Comparison of ENCODE assay signal across 9 cellular contexts in the genomic region with DNA sequence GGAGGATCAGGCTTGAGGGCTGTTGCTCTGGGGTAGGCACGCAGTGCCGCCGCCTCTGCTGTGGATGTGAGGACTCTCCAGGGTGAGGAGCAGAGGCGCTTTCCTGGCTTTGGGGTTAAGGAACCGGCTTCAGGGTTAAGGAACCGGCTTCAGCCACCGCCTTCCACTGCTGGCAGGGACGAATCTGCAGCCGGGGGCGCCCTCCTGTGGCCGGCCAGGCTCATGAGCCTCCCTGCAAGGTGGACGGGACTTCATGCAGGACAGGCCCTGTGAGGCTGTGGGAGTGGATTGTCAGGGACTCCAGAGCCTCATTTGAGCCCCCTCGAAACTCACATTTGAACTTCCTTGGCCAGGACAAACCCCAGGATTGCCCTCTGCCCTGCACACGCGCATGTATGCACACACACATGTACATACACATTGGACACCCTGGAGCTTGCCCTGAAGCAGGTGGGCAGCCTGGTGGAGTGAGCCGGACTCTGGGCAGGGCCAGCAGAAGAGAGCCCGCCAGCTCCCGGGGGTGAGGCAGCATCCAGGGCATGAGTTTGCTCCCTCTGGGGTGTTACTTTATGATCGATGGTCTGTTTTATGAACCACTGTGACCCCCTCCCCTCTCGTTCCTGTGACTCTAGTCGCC.
A peak's percentile ranks its signal among the peaks of the same experiment; 100 is the strongest.
DNase-seq lines count a peak whose midpoint lies in the region; ATAC-seq, FAIRE-seq and TF ChIP-seq lines count a peak whose summit lies in the region.
"Had no signal": no experiment of that assay in that cellular context is flagged by ENCODE, and none has a peak within 500 bp of the region (broad histone marks: within the 10 kb centered on the region; RNA-seq: fewer than 3 reads in every experiment).

No MANE protein-coding gene starts in this region.

- no peaks in the 10 kb centered on the region for H3K4me1 ChIP-seq in SJCRH30
- H3K4me1 ChIP-seq in endothelial cell of umbilical vein (ENCODE audit: control insufficient read depth, extremely low read depth, insufficient read depth, low read length), result no peaks in the 10 kb centered on the region
- no peaks in the 10 kb centered on the region for H3K4me1 ChIP-seq in aorta (ENCODE audit: control insufficient read depth in 1 of 2, insufficient read depth in 2 of 2, low read length in 2 of 2)

- peak; percentile 36 to 47 for TF ChIP-seq CTCF in endothelial cell of umbilical vein (IDR thresholded peaks at IDR 0.05; ENCODE audit: extremely low read depth in 1 of 2, insufficient read depth in 1 of 2, low read depth in 1 of 2, low read length in 2 of 2)

- H3K9me3 ChIP-seq in SJCRH30 (replicated peaks) (no peaks in the 10 kb centered on the region), endothelial cell of umbilical vein (replicated peaks; ENCODE audit: control insufficient read depth, insufficient read depth, low read length) (no peaks in the 10 kb centered on the region), aorta (ENCODE audit: control insufficient read depth, low read length) (no peaks in the 10 kb centered on the region)

- H3K36me3 ChIP-seq in SJCRH30 (no peaks in the 10 kb centered on the region), endothelial cell of umbilical vein (ENCODE audit: control insufficient read depth in 2 of 2, extremely low read depth in 1 of 2, insufficient read depth in 2 of 2, low read length in 2 of 2) (no peaks in the 10 kb centered on the region), aorta (ENCODE audit: control insufficient read depth in 1 of 2, insufficient read depth in 2 of 2, low read length in 1 of 2) (no peaks in the 10 kb centered on the region)

- H3K27me3 ChIP-seq in SJCRH30, result peaks cover 95% of the 10 kb centered on the region
- no peaks in the 10 kb centered on the region for H3K27me3 ChIP-seq in endothelial cell of umbilical vein (ENCODE audit: control insufficient read depth in 2 of 2, insufficient read depth in 2 of 2, low read length in 2 of 2)
- H3K27me3 ChIP-seq in aorta (ENCODE audit: control insufficient read depth in 1 of 2, insufficient read depth in 2 of 2, low read length in 1 of 2), result no peaks in the 10 kb centered on the region

- peak; percentile 48 for DNase-seq in COR-L47 (lab: John Stamatoyannopoulos, UW)
- peak; percentile 93 for DNase-seq in HTR-8/SVneo (ENCODE audit: insufficient read length, low spot score)
- peak; percentile 67 to 81 for DNase-seq in SJCRH30
- DNase-seq in endothelial cell of umbilical vein (ENCODE audit: low read depth, low spot score), result no peak
- peak; percentile 19 for DNase-seq in myocyte (ENCODE audit: low read depth)
- DNase-seq in aorta, result peak; percentile 85 to 90

- no peak overlapping the region for H2AFZ ChIP-seq in endothelial cell of umbilical vein (ENCODE audit: low read depth, low read length)

- no peaks in the 10 kb centered on the region for H3K9me1 ChIP-seq in endothelial cell of umbilical vein (replicated peaks; ENCODE audit: control insufficient read depth, extremely low read depth, insufficient read depth, low read length)

- dilution Hi-C loops in endothelial cell of umbilical vein (cut with MboI; ENCODE audit: extremely low pct_ligation_motif_present, low sequenced_read_pairs), result no loop called here

- intact Hi-C loops in endothelial cell of umbilical vein (cut with micrococcal nuclease) (loop anchor here (1.0 kb wide), 1 partner anchor 153 kb away; no protein-coding TSS in a partner anchor), aorta (cut with DNase I) (loop anchor here (1.0 to 5.0 kb wide), 4 partner anchors 153 to 180 kb away; no protein-coding TSS in a partner anchor)

- no peak overlapping the region for H3K4me3 ChIP-seq in SJCRH30
- H3K4me3 ChIP-seq in endothelial cell of umbilical vein (replicated peaks in 1 of 3; ENCODE audit: insufficient read depth in 1 of 3, low read depth in 1 of 3, low read length in 3 of 3), result no peak overlapping the region
- H3K4me3 ChIP-seq in aorta (ENCODE audit: low read length in 2 of 2), result no peak overlapping the region

- FAIRE-seq in HTR-8/SVneo (lab: Jason Lieb, UNC) (peak; percentile 93), endothelial cell of umbilical vein (lab: Jason Lieb, UNC) (no peak)
- FAIRE-seq: TTC549 had no signal

- ATAC-seq in GM18519 (IDR thresholded peaks at IDR 0.05; ENCODE audit: low FRiP score, unreplicated experiment), result peak; percentile 48
- ATAC-seq in aorta (ENCODE audit: low FRiP score), result peak; percentile 67
- ATAC-seq in GM18873 (IDR thresholded peaks at IDR 0.05; ENCODE audit: low FRiP score, unreplicated experiment), result no peak

- H3K27ac ChIP-seq in SJCRH30 (no peak overlapping the region), endothelial cell of umbilical vein (ENCODE audit: insufficient read depth, low read depth, low read length) (no peak overlapping the region), aorta (ENCODE audit: low read depth in 1 of 2, low read length in 2 of 2) (no peak overlapping the region)

- TF ChIP-seq POLR2A in endothelial cell of umbilical vein (IDR thresholded peaks at IDR 0.05; ENCODE audit: low read depth, low read length), result no peak

- no peak overlapping the region for H3K4me2 ChIP-seq in endothelial cell of umbilical vein (ENCODE audit: insufficient read depth, low read length)

- 35 to 37% methylated on average over 21 of the region's 21 CpGs for WGBS in aorta, 2 donors

- no TSS peak for BruUV-seq in endothelial cell of umbilical vein (replicated peaks; lab: Mats Ljungman, UMichigan)

- no peaks in the 10 kb centered on the region for H4K20me1 ChIP-seq in endothelial cell of umbilical vein (replicated peaks; ENCODE audit: control insufficient read depth, extremely low read depth, insufficient read depth, low read length)

- POLR2A ChIA-PET in endothelial cell of umbilical vein (lab: Charles Lee), result no interaction called here

- H3K9ac ChIP-seq in endothelial cell of umbilical vein (replicated peaks; ENCODE audit: extremely low read depth, insufficient read depth, low read length), result no peak overlapping the region

- CTCF ChIA-PET in endothelial cell of umbilical vein (lab: Charles Lee), result no interaction called here

- H3K79me2 ChIP-seq in endothelial cell of umbilical vein (ENCODE audit: control insufficient read depth, insufficient read depth, low read length), result no peaks in the 10 kb centered on the region

TF ChIP-seq in endothelial cell of umbilical vein, 7 proteins besides CTCF, POLR2A, EP300 and RAD21:
- TF ChIP-seq, protein P1, sequence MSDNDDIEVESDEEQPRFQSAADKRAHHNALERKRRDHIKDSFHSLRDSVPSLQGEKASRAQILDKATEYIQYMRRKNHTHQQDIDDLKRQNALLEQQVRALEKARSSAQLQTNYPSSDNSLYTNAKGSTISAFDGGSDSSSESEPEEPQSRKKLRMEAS (IDR thresholded peaks at IDR 0.05; ENCODE audit: insufficient read depth, insufficient read length), result no peak
- no peak for TF ChIP-seq JUN (IDR thresholded peaks at IDR 0.05; ENCODE audit: borderline replicate concordance, insufficient read depth, insufficient read length, low read depth)
- TF ChIP-seq GATA2 (IDR thresholded peaks at IDR 0.05; ENCODE audit: insufficient read depth, insufficient read length, low read depth, low read length), result no peak
- TF ChIP-seq FOS (IDR thresholded peaks at IDR 0.05; ENCODE audit: borderline replicate concordance, insufficient read depth, low read length), result no peak
- TF ChIP-seq EZH2 (IDR thresholded peaks at IDR 0.05; ENCODE audit: borderline replicate concordance, low read depth, low read length, severe bottlenecking), result no peak
- no peak for TF ChIP-seq MYC (IDR thresholded peaks at IDR 0.05; ENCODE audit: low read depth, low read length)
- no peak for TF ChIP-seq POLR2AphosphoS5 (IDR thresholded peaks at IDR 0.05; ENCODE audit: insufficient read depth, low read depth, low read length)
